In genomic region chr17:71163121-71163812, GRCh38 we compare ENCODE assay signal across 12 cellular contexts.
A peak's percentile ranks its signal among the peaks of the same experiment; 100 is the strongest.
DNase-seq lines count a peak whose midpoint lies in the region; ATAC-seq, FAIRE-seq and TF ChIP-seq lines count a peak whose summit lies in the region.
"Had no signal": no experiment of that assay in that cellular context is flagged by ENCODE, and none has a peak within 500 bp of the region (broad histone marks: within the 10 kb centered on the region; RNA-seq: fewer than 3 reads in every experiment).

No MANE protein-coding gene starts in this region.

- TF ChIP-seq RAD21 in liver (IDR thresholded peaks at IDR 0.05) (no peak), HepG2 (CRISPR knock-in tag; IDR thresholded peaks at IDR 0.05) (no peak)

- CTCF ChIA-PET in HepG2 (lab: Yijun Ruan, JAX; ENCODE audit: low intra/inter-chr PET ratio, low total read pairs), result no interaction called here

- intact Hi-C loops in HepG2 (cut with micrococcal nuclease; ENCODE audit: unreplicated experiment), result no loop called here
- intact Hi-C loops in heart right ventricle (cut with DNase I), result no loop called here

- H3K4me1 Mint-ChIP-seq in natural killer cell treated with Interleukin-12 subunit alpha and Interleukin-12 subunit beta and Interleukin-15 and Interleukin-18, amount 100 ng/mL, for 72 hours (ENCODE audit: low read depth in 2 of 2), result no peaks in the 10 kb centered on the region

- DNase-seq in HepG2 (ENCODE audit: low spot score) (no peak), NCI-H510A treated with DMSO at 0.1 percent for 48 hours (lab: John Stamatoyannopoulos, UW) (peak; percentile 85), fibroblast of pulmonary artery (ENCODE audit: low read depth) (peak; percentile 51), heart right ventricle (no peak), GM12891 (ENCODE audit: insufficient read length, low spot score) (no peak)
- DNase-seq in natural killer cell treated with Interleukin-12 subunit alpha and Interleukin-12 subunit beta and Interleukin-15 and Interleukin-18, amount 100 ng/mL, for 72 hours (ENCODE audit: low spot score), result no peak
- DNase-seq in stimulated activated CD4-positive, alpha-beta T cell treated with anti-CD3 and anti-CD28 coated beads, Interleukin-15, amount 100 ng/mL, for 24 hours, result no peak
- DNase-seq: amniotic stem cell, T-helper 2 cell had no signal

- no TSS peak for BruUV-seq in HepG2 (replicated peaks; lab: Mats Ljungman, UMichigan)

- H3K9ac ChIP-seq in liver (ENCODE audit: low read depth in 1 of 2, low read length in 2 of 2) (peak overlapping the region in 1 of 2 donors; percentile 3), HepG2 (ENCODE audit: insufficient read depth, low read depth, low read length) (no peak overlapping the region)

- H3K27me3 Mint-ChIP-seq in natural killer cell treated with Interleukin-12 subunit alpha and Interleukin-12 subunit beta and Interleukin-15 and Interleukin-18, amount 100 ng/mL, for 72 hours, result no peaks in the 10 kb centered on the region

- WGBS in liver, result 42% methylated on average over 6 of the region's 6 CpGs
- WGBS in HepG2 (ENCODE audit: low lambda C conversion rate), result 21% methylated on average over 6 of the region's 6 CpGs
- 60 to 61% methylated on average over 6 of the region's 6 CpGs for WGBS in heart right ventricle, 2 donors

- POLR2A ChIA-PET in HepG2 (lab: Yijun Ruan, JAX), result no interaction called here

- H3K4me1 ChIP-seq in liver (ENCODE audit: control insufficient read depth in 4 of 4, insufficient read depth in 4 of 4, low read length in 3 of 4) (peaks cover 3 to 9% (median 4%) of the 10 kb centered on the region in 4 donors), HepG2 (ENCODE audit: insufficient read depth, low read length) (no peaks in the 10 kb centered on the region), heart right ventricle (no peaks in the 10 kb centered on the region)
- H3K4me1 ChIP-seq: A549 had no signal

- H3K79me2 ChIP-seq in HepG2 (ENCODE audit: insufficient read depth, low read length), result no peaks in the 10 kb centered on the region

- H3K27ac ChIP-seq in liver (ENCODE audit: low read depth in 1 of 2, low read length in 2 of 2), result no peak overlapping the region
- H3K27ac ChIP-seq in HepG2 (ENCODE audit: extremely low read length, insufficient read depth, low read length), result no peak overlapping the region
- no peak overlapping the region for H3K27ac ChIP-seq in heart right ventricle
- H3K27ac ChIP-seq: A549 had no signal

- peak overlapping the region in 1 of 3 donors; percentile 50 for H3K4me3 ChIP-seq in liver (ENCODE audit: low read depth in 1 of 3, low read length in 3 of 3)
- no peak overlapping the region for H3K4me3 ChIP-seq in HepG2 (replicated peaks in 1 of 3; ENCODE audit: insufficient read depth in 1 of 3, low read depth in 2 of 3, low read length in 3 of 3)
- H3K4me3 ChIP-seq in fibroblast of pulmonary artery (replicated peaks; ENCODE audit: low read depth, low read length), result no peak overlapping the region
- H3K4me3 ChIP-seq in heart right ventricle, result no peak overlapping the region
- H3K4me3 ChIP-seq: A549 had no signal

- H3K4me3 Mint-ChIP-seq in natural killer cell treated with Interleukin-12 subunit alpha and Interleukin-12 subunit beta and Interleukin-15 and Interleukin-18, amount 100 ng/mL, for 72 hours, result no peak overlapping the region

- FAIRE-seq in HepG2 (lab: Jason Lieb, UNC) (no peak), GM12891 (lab: Jason Lieb, UNC) (no peak)
- FAIRE-seq: endometrium had no signal

- peaks cover 7% of the 10 kb centered on the region for H3K9me3 Mint-ChIP-seq in natural killer cell treated with Interleukin-12 subunit alpha and Interleukin-12 subunit beta and Interleukin-15 and Interleukin-18, amount 100 ng/mL, for 72 hours

- H3K27ac Mint-ChIP-seq in natural killer cell treated with Interleukin-12 subunit alpha and Interleukin-12 subunit beta and Interleukin-15 and Interleukin-18, amount 100 ng/mL, for 72 hours, result no peak overlapping the region

- H3K27me3 ChIP-seq in liver (ENCODE audit: control insufficient read depth in 4 of 4, insufficient read depth in 4 of 4, low read length in 3 of 4), result no peaks in the 10 kb centered on the region
- no peaks in the 10 kb centered on the region for H3K27me3 ChIP-seq in HepG2 (ENCODE audit: control insufficient read depth in 1 of 2, insufficient read depth in 2 of 2, low read length in 2 of 2)
- no peaks in the 10 kb centered on the region for H3K27me3 ChIP-seq in heart right ventricle

- no peak for TF ChIP-seq POLR2A in HepG2 (IDR thresholded peaks at IDR 0.05; ENCODE audit: insufficient read depth in 1 of 2, low read depth in 2 of 2, low read length in 2 of 2)
- TF ChIP-seq POLR2A in GM12891 (IDR thresholded peaks at IDR 0.05; ENCODE audit: low read depth, low read length), result no peak

- TF ChIP-seq CTCF in liver (IDR thresholded peaks at IDR 0.05; ENCODE audit: low read depth, low read length, missing input control) (no peak), HepG2 (CRISPR knock-in tag; IDR thresholded peaks at IDR 0.05) (no peak), fibroblast of pulmonary artery (IDR thresholded peaks at IDR 0.05; ENCODE audit: low read length, missing control alignments) (no peak), heart right ventricle (IDR thresholded peaks at IDR 0.05) (no peak)

- no peaks in the 10 kb centered on the region for H3K36me3 ChIP-seq in liver (ENCODE audit: control insufficient read depth in 4 of 4, insufficient read depth in 3 of 4, low read depth in 1 of 4, low read length in 3 of 4)
- H3K36me3 ChIP-seq in HepG2 (replicated peaks in 1 of 2; ENCODE audit: control insufficient read depth in 1 of 2, insufficient read depth in 2 of 2, low read length in 2 of 2), result no peaks in the 10 kb centered on the region
- no peaks in the 10 kb centered on the region for H3K36me3 ChIP-seq in heart right ventricle

- in situ Hi-C loops in HepG2 (cut with HindIII; ENCODE audit: extremely low pct_ligation_motif_present, low pct_unique_long_range_greater_than_20kb), result no loop called here

- TF ChIP-seq EP300 in HepG2 (IDR thresholded peaks at IDR 0.05; ENCODE audit: low read depth in 2 of 2, low read length in 2 of 2) (no peak), HepG2 (CRISPR knock-in tag; IDR thresholded peaks at IDR 0.05; ENCODE audit: borderline replicate concordance) (no peak)

- H2AFZ ChIP-seq in HepG2 (ENCODE audit: low read length), result no peak overlapping the region

- no peaks in the 10 kb centered on the region for H4K20me1 ChIP-seq in HepG2 (ENCODE audit: insufficient read depth, low read length)

- H3K4me2 ChIP-seq in HepG2 (ENCODE audit: low read depth, low read length), result no peak overlapping the region
- H3K4me2 ChIP-seq: A549 had no signal

- ATAC-seq in HepG2, result no peak
- no peak for ATAC-seq in heart right ventricle
- no peak for ATAC-seq in natural killer cell treated with Interleukin-12 subunit alpha and Interleukin-12 subunit beta and Interleukin-15 and Interleukin-18, amount 100 ng/mL, for 72 hours
- ATAC-seq: A549 had no signal

- H3K9me3 ChIP-seq in liver (ENCODE audit: control insufficient read depth in 4 of 4, low read length in 3 of 4) (no peaks in the 10 kb centered on the region), HepG2 (ENCODE audit: low read length) (peaks cover 47% of the 10 kb centered on the region), heart right ventricle (no peaks in the 10 kb centered on the region)
- H3K9me3 ChIP-seq: A549 had no signal

- peaks cover 5% of the 10 kb centered on the region for H3K36me3 Mint-ChIP-seq in natural killer cell treated with Interleukin-12 subunit alpha and Interleukin-12 subunit beta and Interleukin-15 and Interleukin-18, amount 100 ng/mL, for 72 hours

TF ChIP-seq in HepG2, 621 proteins besides CTCF, POLR2A, EP300 and RAD21 (continues in another document):
- TF ChIP-seq ZBTB38 (CRISPR knock-in tag; IDR thresholded peaks at IDR 0.05) (no peak), CHD4 (IDR thresholded peaks at IDR 0.05; ENCODE audit: borderline replicate concordance, low read length) (no peak), ZNF333 (CRISPR knock-in tag; IDR thresholded peaks at IDR 0.05; ENCODE audit: borderline replicate concordance) (no peak), ARNT (IDR thresholded peaks at IDR 0.05) (no peak), ZNF660 (CRISPR knock-in tag; IDR thresholded peaks at IDR 0.05; ENCODE audit: borderline replicate concordance, low read depth) (no peak), MTERF4 (CRISPR knock-in tag; IDR thresholded peaks at IDR 0.05) (no peak), ZNF740 (CRISPR knock-in tag; IDR thresholded peaks at IDR 0.05) (no peak)

TF ChIP-seq in GM12891, 5 proteins besides CTCF, POLR2A, EP300 and RAD21:
- TF ChIP-seq TAF1 (IDR thresholded peaks at IDR 0.05; ENCODE audit: low read depth, low read length) (no peak), PAX5 (IDR thresholded peaks at IDR 0.05; ENCODE audit: insufficient read depth, low read length, severe bottlenecking) (no peak), POLR2AphosphoS5 (IDR thresholded peaks at IDR 0.05; ENCODE audit: low read depth, low read length) (no peak), POU2F2 (IDR thresholded peaks at IDR 0.05; ENCODE audit: low read depth, low read length) (no peak), SPI1 (IDR thresholded peaks at IDR 0.05; ENCODE audit: low read depth, low read length) (no peak)

Comparison
In these comparisons a context has a peak if more than half of its experiments do, and no peak if none do; other contexts are left out.
1. DNase-seq: peak in NCI-H510A treated with DMSO at 0.1 percent for 48 hours (single experiment) and fibroblast of pulmonary artery (single experiment); none in HepG2 (single experiment), heart right ventricle (0 of 2), natural killer cell treated with Interleukin-12 subunit alpha and Interleukin-12 subunit beta and Interleukin-15 and Interleukin-18, amount 100 ng/mL, for 72 hours (single experiment), stimulated activated CD4-positive, alpha-beta T cell treated with anti-CD3 and anti-CD28 coated beads, Interleukin-15, amount 100 ng/mL, for 24 hours (single experiment) and GM12891 (single experiment).